35 cellular contexts compared by ENCODE assay signal in the genomic region with DNA sequence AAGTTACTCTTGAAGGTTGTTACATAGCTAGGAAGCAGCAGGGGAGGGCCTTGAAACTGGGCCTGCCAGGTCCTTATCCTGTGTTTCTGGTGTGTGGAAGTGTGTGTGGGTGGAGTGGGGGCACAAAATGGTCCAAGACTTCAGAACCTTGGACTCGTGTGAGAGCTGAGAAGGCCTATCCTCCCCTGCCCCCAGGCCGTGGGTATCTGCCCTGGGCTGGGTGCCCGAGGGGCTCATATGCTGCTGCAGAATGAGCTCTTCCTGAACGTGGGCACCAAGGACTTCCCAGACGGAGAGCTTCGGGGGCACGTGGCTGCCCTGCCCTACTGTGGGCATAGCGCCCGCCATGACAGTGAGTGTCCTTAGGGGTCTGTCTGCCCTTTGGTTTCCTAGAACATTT. TPM values are rescaled to one million over a fixed set of nuclear protein-coding genes. Genes with fewer than 3 reads are reported as not detected.
"Had no signal": no experiment of that assay in that cellular context is flagged by ENCODE, and none has a peak within 500 bp of the region (broad histone marks: within the 10 kb centered on the region; RNA-seq: fewer than 3 reads in every experiment).

No MANE protein-coding gene starts in this region.

- H3K4me3 Mint-ChIP-seq: activated CD4-positive, alpha-beta T cell treated with anti-CD3 and anti-CD28 coated beads, Interleukin-2, amount 10 ng/mL, durations not matched to agents 24 days and 14 days; activated CD8-positive, alpha-beta T cell treated with anti-CD3 and anti-CD28 coated beads for 36 hours; activated naive CD8-positive, alpha-beta T cell treated with anti-CD3 and anti-CD28 coated beads, Interleukin-2, amount 10 ng/mL, durations not matched to agents 7 days and 5 days; activated T-cell treated with anti-CD3 and anti-CD28 coated beads, Interleukin-2, amount 50 U/mL, for 72 hours; activated T-helper 17 cell treated with anti-CD3 and anti-CD28 coated beads, Interleukin-2, amount 50 U/mL, for 72 hours; brain had no signal

- DNase-seq: activated CD4-positive, alpha-beta T cell treated with anti-CD3 and anti-CD28 coated beads, Interleukin-2, amount 10 ng/mL, durations not matched to agents 24 days and 14 days; activated CD4-positive, alpha-beta T cell treated with anti-CD3 and anti-CD28 coated beads, Interleukin-2, amount 50 U/mL, for 4 hours; activated CD8-positive, alpha-beta T cell treated with anti-CD3 and anti-CD28 coated beads for 36 hours; activated naive CD4-positive, alpha-beta T cell; activated naive CD4-positive, alpha-beta T cell treated with anti-CD3 and anti-CD28 coated beads, Interleukin-2, amount 50 U/mL, for 16 hours; activated naive CD8-positive, alpha-beta T cell treated with anti-CD3 and anti-CD28 coated beads, Interleukin-2, amount 10 ng/mL, durations not matched to agents 7 days and 5 days; activated T-cell treated with anti-CD3 and anti-CD28 coated beads, Interleukin-2, amount 50 U/mL, for 1 hour; activated T-cell treated with anti-CD3 and anti-CD28 coated beads, Interleukin-2, amount 50 U/mL, for 72 hours; cerebellar nuclear complex; Karpas-422; NCI-H1436 treated with DMSO at 0.1 percent for 48 hours; NCI-H1694 treated with DMSO at 0.1 percent for 48 hours; NCI-H2029 treated with DMSO at 0.1 percent for 48 hours; NCI-H2107; NCI-H2171; NCI-H510A; NCI-H526; NCI-H748 treated with DMSO at 0.1 percent for 48 hours; NK-92 treated with Interleukin-12 subunit alpha and Interleukin-12 subunit beta, amount 100 ng/mL, for 24 hours; PC-3; Peyer's patch; RPMI8226; SHP77 treated with DMSO at 0.1 percent for 48 hours; T-helper 1 cell; T-helper 2 cell; T1000 had no signal

- FAIRE-seq: bronchial epithelial cell, colon, TTC549 had no signal

- ATAC-seq: activated CD8-positive, alpha-beta T cell treated with anti-CD3 and anti-CD28 coated beads for 36 hours; activated T-cell treated with anti-CD3 and anti-CD28 coated beads, Interleukin-2, amount 50 U/mL, for 72 hours; activated T-helper 17 cell treated with anti-CD3 and anti-CD28 coated beads, Interleukin-2, amount 50 U/mL, for 72 hours; PC-3; SK-N-SH treated with all-trans-retinoic acid at 6 μM for 48 hours had no signal

- H3K27ac Mint-ChIP-seq: activated CD4-positive, alpha-beta T cell treated with anti-CD3 and anti-CD28 coated beads, Interleukin-2, amount 10 ng/mL, durations not matched to agents 24 days and 14 days; activated CD8-positive, alpha-beta T cell treated with anti-CD3 and anti-CD28 coated beads for 36 hours; activated naive CD8-positive, alpha-beta T cell treated with anti-CD3 and anti-CD28 coated beads, Interleukin-2, amount 10 ng/mL, durations not matched to agents 7 days and 5 days; activated T-cell treated with anti-CD3 and anti-CD28 coated beads, Interleukin-2, amount 50 U/mL, for 72 hours; activated T-helper 17 cell treated with anti-CD3 and anti-CD28 coated beads, Interleukin-2, amount 50 U/mL, for 72 hours; brain had no signal

- H3K9me3 Mint-ChIP-seq: activated CD4-positive, alpha-beta T cell treated with anti-CD3 and anti-CD28 coated beads, Interleukin-2, amount 10 ng/mL, durations not matched to agents 24 days and 14 days; activated CD8-positive, alpha-beta T cell treated with anti-CD3 and anti-CD28 coated beads for 36 hours; activated naive CD8-positive, alpha-beta T cell treated with anti-CD3 and anti-CD28 coated beads, Interleukin-2, amount 10 ng/mL, durations not matched to agents 7 days and 5 days; activated T-cell treated with anti-CD3 and anti-CD28 coated beads, Interleukin-2, amount 50 U/mL, for 72 hours; activated T-helper 17 cell treated with anti-CD3 and anti-CD28 coated beads, Interleukin-2, amount 50 U/mL, for 72 hours; brain had no signal

- H3K9me3 ChIP-seq: Peyer's patch, SJSA1 had no signal

- H3K36me3 ChIP-seq: Peyer's patch, SJSA1 had no signal

- H3K4me3 ChIP-seq: Peyer's patch, SJSA1 had no signal

- H3K27ac ChIP-seq: Peyer's patch, SJSA1 had no signal

- H3K4me1 Mint-ChIP-seq: activated T-helper 17 cell treated with anti-CD3 and anti-CD28 coated beads, Interleukin-2, amount 50 U/mL, for 72 hours had no signal

- H3K36me3 Mint-ChIP-seq: activated naive CD8-positive, alpha-beta T cell treated with anti-CD3 and anti-CD28 coated beads, Interleukin-2, amount 10 ng/mL, durations not matched to agents 7 days and 5 days; brain had no signal

RNA-seq across cellular contexts. Expression of a gene that starts 4.5 kb away (rescaled TPM):
- total RNA-seq: activated CD4-positive, alpha-beta T cell treated with anti-CD3 and anti-CD28 coated beads, Interleukin-2, amount 10 ng/mL, durations not matched to agents 24 days and 14 days; activated CD8-positive, alpha-beta memory T cell treated with anti-CD3 and anti-CD28 coated beads for 36 hours; activated CD8-positive, alpha-beta T cell treated with anti-CD3 and anti-CD28 coated beads for 36 hours; activated naive CD8-positive, alpha-beta T cell treated with anti-CD3 and anti-CD28 coated beads, Interleukin-2, amount 10 ng/mL, durations not matched to agents 7 days and 5 days; bronchial epithelial cell; MCF 10A; PC-3 had no signal

RNA-seq across cellular contexts. Expression of a gene that starts 6.3 kb away (rescaled TPM):
- total RNA-seq: activated CD4-positive, alpha-beta T cell treated with anti-CD3 and anti-CD28 coated beads, Interleukin-2, amount 10 ng/mL, durations not matched to agents 24 days and 14 days; activated CD8-positive, alpha-beta memory T cell treated with anti-CD3 and anti-CD28 coated beads for 36 hours; activated CD8-positive, alpha-beta T cell treated with anti-CD3 and anti-CD28 coated beads for 36 hours; activated naive CD8-positive, alpha-beta T cell treated with anti-CD3 and anti-CD28 coated beads, Interleukin-2, amount 10 ng/mL, durations not matched to agents 7 days and 5 days; activated T-cell treated with anti-CD3 and anti-CD28 coated beads, Interleukin-2, amount 50 U/mL, for 72 hours; activated T-helper 17 cell treated with anti-CD3 and anti-CD28 coated beads, Interleukin-2, amount 50 U/mL, for 72 hours; bronchial epithelial cell; MCF 10A; PC-3; SJSA1 had no signal
